2 cellular contexts compared by ENCODE assay signal in the genomic region with DNA sequence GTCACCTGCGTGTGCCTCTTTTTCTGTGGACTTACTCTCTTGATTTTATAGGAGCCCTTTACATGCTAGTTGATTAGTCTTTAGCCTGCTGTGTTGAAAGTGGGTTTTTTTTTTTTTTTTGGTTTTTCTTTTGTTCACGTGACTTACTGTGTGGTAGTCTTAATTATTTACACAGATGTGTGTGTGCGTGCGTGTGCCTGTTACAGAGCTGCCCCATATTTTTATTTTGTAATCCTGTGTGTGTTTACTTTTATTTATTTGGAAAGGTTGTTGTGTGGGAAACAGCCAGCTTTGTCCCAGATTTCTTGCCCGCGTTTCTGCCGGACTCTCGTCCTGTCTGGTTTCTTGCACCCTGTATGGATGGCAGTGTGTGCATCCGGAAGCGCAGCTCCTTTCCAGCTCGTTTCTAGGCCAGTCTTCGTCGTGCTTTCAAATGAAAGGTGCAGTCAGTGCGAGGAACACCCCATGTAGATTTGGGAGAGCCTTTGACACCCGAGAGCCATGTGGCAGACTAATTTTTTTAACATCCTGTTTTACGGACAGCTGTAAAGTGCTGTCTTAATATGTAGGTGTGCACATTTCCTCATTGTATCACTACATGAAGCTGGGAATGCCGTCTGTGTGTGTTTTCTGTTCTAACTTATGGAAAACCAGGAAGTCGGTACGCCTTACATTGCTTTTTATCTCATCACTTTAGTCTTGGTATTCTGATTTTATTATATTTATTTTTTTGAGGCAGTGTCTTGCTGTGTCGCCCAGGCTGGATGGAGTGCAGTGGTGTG.
TF ChIP-seq lines count a peak whose summit lies in the region.

No MANE protein-coding gene starts in this region.

TF ChIP-seq in liver, 16 proteins besides CTCF, POLR2A, EP300 and RAD21:
- TF ChIP-seq, protein P1, sequence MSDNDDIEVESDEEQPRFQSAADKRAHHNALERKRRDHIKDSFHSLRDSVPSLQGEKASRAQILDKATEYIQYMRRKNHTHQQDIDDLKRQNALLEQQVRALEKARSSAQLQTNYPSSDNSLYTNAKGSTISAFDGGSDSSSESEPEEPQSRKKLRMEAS (IDR thresholded peaks at IDR 0.05), result no peak
- TF ChIP-seq RXRA (IDR thresholded peaks at IDR 0.05) (peak in 1 of 2 donors; percentile 20), FOXA2 (IDR thresholded peaks at IDR 0.05) (peak; percentile 58)
TF ChIP-seq in liver: peak in this region for 2.

TF ChIP-seq in HepG2, 621 proteins besides CTCF, POLR2A, EP300 and RAD21:
- TF ChIP-seq, protein P2, sequence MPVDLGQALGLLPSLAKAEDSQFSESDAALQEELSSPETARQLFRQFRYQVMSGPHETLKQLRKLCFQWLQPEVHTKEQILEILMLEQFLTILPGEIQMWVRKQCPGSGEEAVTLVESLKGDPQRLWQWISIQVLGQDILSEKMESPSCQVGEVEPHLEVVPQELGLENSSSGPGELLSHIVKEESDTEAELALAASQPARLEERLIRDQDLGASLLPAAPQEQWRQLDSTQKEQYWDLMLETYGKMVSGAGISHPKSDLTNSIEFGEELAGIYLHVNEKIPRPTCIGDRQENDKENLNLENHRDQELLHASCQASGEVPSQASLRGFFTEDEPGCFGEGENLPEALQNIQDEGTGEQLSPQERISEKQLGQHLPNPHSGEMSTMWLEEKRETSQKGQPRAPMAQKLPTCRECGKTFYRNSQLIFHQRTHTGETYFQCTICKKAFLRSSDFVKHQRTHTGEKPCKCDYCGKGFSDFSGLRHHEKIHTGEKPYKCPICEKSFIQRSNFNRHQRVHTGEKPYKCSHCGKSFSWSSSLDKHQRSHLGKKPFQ (CRISPR knock-in tag; IDR thresholded peaks at IDR 0.05; ENCODE audit: insufficient replicate concordance), result no peak
- TF ChIP-seq ZNF431 (CRISPR knock-in tag; IDR thresholded peaks at IDR 0.05; ENCODE audit: borderline replicate concordance, low read depth) (no peak), FIP1L1 (IDR thresholded peaks at IDR 0.05; ENCODE audit: borderline replicate concordance, insufficient read depth, low read depth, low read length) (no peak), NFATC3 (CRISPR knock-in tag; IDR thresholded peaks at IDR 0.05) (no peak), GPN1 (CRISPR knock-in tag; IDR thresholded peaks at IDR 0.05; ENCODE audit: borderline replicate concordance) (no peak), TP53 (CRISPR knock-in tag; conservative IDR thresholded peaks at IDR 0.05) (no peak), ZNF672 (CRISPR knock-in tag; IDR thresholded peaks at IDR 0.05) (no peak)
- TF ChIP-seq, protein P3, sequence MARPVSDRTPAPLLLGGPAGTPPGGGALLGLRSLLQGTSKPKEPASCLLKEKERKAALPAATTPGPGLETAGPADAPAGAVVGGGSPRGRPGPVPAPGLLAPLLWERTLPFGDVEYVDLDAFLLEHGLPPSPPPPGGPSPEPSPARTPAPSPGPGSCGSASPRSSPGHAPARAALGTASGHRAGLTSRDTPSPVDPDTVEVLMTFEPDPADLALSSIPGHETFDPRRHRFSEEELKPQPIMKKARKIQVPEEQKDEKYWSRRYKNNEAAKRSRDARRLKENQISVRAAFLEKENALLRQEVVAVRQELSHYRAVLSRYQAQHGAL (CRISPR knock-in tag; IDR thresholded peaks at IDR 0.05; ENCODE audit: not compliant biosample characterization), result no peak
